ENCODE assay signal across 18 cellular contexts in the genomic region with DNA sequence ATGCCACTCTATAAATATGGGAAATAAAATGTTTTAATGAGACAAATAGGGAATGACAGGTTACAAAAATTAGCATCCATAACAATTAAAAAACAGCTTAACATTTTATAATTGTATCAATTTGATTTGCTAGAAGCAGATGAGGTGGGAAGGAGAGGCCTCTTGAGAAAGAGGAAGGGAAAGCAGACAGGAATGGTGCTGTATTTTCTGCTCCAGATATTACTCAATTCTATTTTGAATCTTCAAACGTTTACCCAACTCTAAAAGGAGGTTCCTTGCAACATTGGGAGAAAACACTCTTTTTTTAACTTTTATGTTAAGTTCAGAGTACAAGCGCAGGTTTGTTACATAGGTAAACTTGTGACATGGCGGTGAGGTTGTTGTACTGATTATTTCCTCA. TPM values are rescaled to one million over a fixed set of nuclear protein-coding genes. Genes with fewer than 3 reads are reported as not detected.
DNase-seq lines count a peak whose midpoint lies in the region; ATAC-seq and TF ChIP-seq lines count a peak whose summit lies in the region.
"Had no signal": no experiment of that assay in that cellular context is flagged by ENCODE, and none has a peak within 500 bp of the region (broad histone marks: within the 10 kb centered on the region; RNA-seq: fewer than 3 reads in every experiment).

No MANE protein-coding gene starts in this region.

- H3K9ac ChIP-seq in trophoblast cell (ENCODE audit: low read length): no peak overlapping the region

- H3K4me2 ChIP-seq in DOHH2 (ENCODE audit: low read length) (peak overlapping the region; percentile 83), trophoblast cell (ENCODE audit: low read length) (no peak overlapping the region)

- H3K4ac ChIP-seq in trophoblast cell (ENCODE audit: low read depth, low read length): no peak overlapping the region

- no peak overlapping the region for H2BK12ac ChIP-seq in trophoblast cell (ENCODE audit: low read length)

- H4K20me1 ChIP-seq in DOHH2 (ENCODE audit: control insufficient read depth, insufficient read depth, low read depth, low read length): no peaks in the 10 kb centered on the region

- peaks cover 6% of the 10 kb centered on the region for H3F3A ChIP-seq in DOHH2 (ENCODE audit: control insufficient read depth, insufficient read depth)

- no peak overlapping the region for H2AFZ ChIP-seq in trophoblast cell (ENCODE audit: insufficient read depth, low read length, poor library complexity)

- H3K9me3 ChIP-seq in DOHH2 (ENCODE audit: control insufficient read depth, insufficient read depth, low read length) (peaks cover 4% of the 10 kb centered on the region; the same call in 1 of the 2 replicates), upper lobe of right lung (no peaks in the 10 kb centered on the region), trophoblast cell (ENCODE audit: insufficient read depth, low read depth, low read length) (no peaks in the 10 kb centered on the region)

- peaks cover 3% of the 10 kb centered on the region for H3K79me1 ChIP-seq in trophoblast cell (ENCODE audit: low read length)

- no peak overlapping the region for H3K14ac ChIP-seq in trophoblast cell (ENCODE audit: low read length)

- H3K4me3 ChIP-seq in DOHH2 (ENCODE audit: low read length): peak overlapping the region; percentile 56
- H3K4me3 ChIP-seq in NB4 (ENCODE audit: low read depth, low read length): no peak overlapping the region
- no peak overlapping the region for H3K4me3 ChIP-seq in upper lobe of right lung
- no peak overlapping the region for H3K4me3 ChIP-seq in trophoblast cell (ENCODE audit: low read depth, low read length)
- H3K4me3 ChIP-seq: K562 had no signal

- no peak overlapping the region for H2BK120ac ChIP-seq in trophoblast cell (ENCODE audit: insufficient read depth, low read length, poor library complexity)

- intact Hi-C loops in upper lobe of right lung (cut with DNase I): no loop called here

- TF ChIP-seq CTCF in DOHH2 (IDR thresholded peaks at IDR 0.05; ENCODE audit: low read depth, low read length, poor library complexity, severe bottlenecking): no peak
- no peak for TF ChIP-seq CTCF in NB4 (IDR thresholded peaks at IDR 0.05; ENCODE audit: low read depth, low read length)
- no peak for TF ChIP-seq CTCF in upper lobe of right lung (IDR thresholded peaks at IDR 0.05)

- H2AK5ac ChIP-seq in trophoblast cell (ENCODE audit: low read length): no peak overlapping the region

- H3K23ac ChIP-seq in trophoblast cell (ENCODE audit: low read length): no peak overlapping the region

- TF ChIP-seq POLR2A in NB4 (IDR thresholded peaks at IDR 0.05; ENCODE audit: extremely low read depth, insufficient read length): no peak

- peaks cover 40% of the 10 kb centered on the region for H3K4me1 ChIP-seq in DOHH2 (ENCODE audit: control insufficient read depth, low read length)
- H3K4me1 ChIP-seq in upper lobe of right lung: no peaks in the 10 kb centered on the region
- peaks cover 5 to 9% of the 10 kb centered on the region in 2 experiments for H3K4me1 ChIP-seq in trophoblast cell (ENCODE audit: control insufficient read depth in 1 of 2, insufficient read depth in 2 of 2, low read length in 2 of 2)

- ATAC-seq in upper lobe of right lung (peak; percentile 33), GM21526 (IDR thresholded peaks at IDR 0.05; ENCODE audit: low FRiP score, unreplicated experiment) (no peak)
- ATAC-seq in activated CD4-positive, CD25-positive, alpha-beta regulatory T cell treated with anti-CD3 and anti-CD28 coated beads, Interleukin-2, amount 50 U/mL, for 24 hours: no peak
- ATAC-seq: K562, SK-N-SH treated with all-trans-retinoic acid at 6 μM for 48 hours had no signal

- H3K18ac ChIP-seq in trophoblast cell (ENCODE audit: low read length): no peak overlapping the region

- no peak overlapping the region for H4K91ac ChIP-seq in trophoblast cell (ENCODE audit: low read depth, low read length)

- no CpG with 5 or more reads among the region's 3 CpGs for WGBS in trophoblast cell (ENCODE audit: extremely low coverage, insufficient coverage, insufficient read length)

- H4K12ac ChIP-seq in trophoblast cell (ENCODE audit: low read depth, low read length): no peak overlapping the region

- H3K27me3 ChIP-seq in DOHH2 (ENCODE audit: control insufficient read depth, low read length) (no peaks in the 10 kb centered on the region), upper lobe of right lung (no peaks in the 10 kb centered on the region), trophoblast cell (ENCODE audit: insufficient read depth, low read length) (no peaks in the 10 kb centered on the region)

- no peak overlapping the region for H2BK5ac ChIP-seq in trophoblast cell (ENCODE audit: low read depth, low read length, poor library complexity)

- no peaks in the 10 kb centered on the region for H3K9me2 ChIP-seq in DOHH2 (replicated peaks; ENCODE audit: control insufficient read depth, low read length)

- H3K36me3 ChIP-seq in DOHH2 (ENCODE audit: control insufficient read depth, low read length) (no peaks in the 10 kb centered on the region), upper lobe of right lung (no peaks in the 10 kb centered on the region), trophoblast cell (ENCODE audit: control insufficient read depth in 1 of 2, insufficient read depth in 2 of 2, low read length in 2 of 2) (no peaks in the 10 kb centered on the region)

- H4K8ac ChIP-seq in trophoblast cell (ENCODE audit: low read depth, low read length): no peak overlapping the region

- H3K79me2 ChIP-seq in DOHH2 (ENCODE audit: control insufficient read depth, low read length) (no peaks in the 10 kb centered on the region), trophoblast cell (ENCODE audit: control insufficient read depth, insufficient read depth, low read length, poor library complexity) (no peaks in the 10 kb centered on the region)

- H3K27ac ChIP-seq in DOHH2 (ENCODE audit: low read depth, low read length) (peak overlapping the region; percentile 81), upper lobe of right lung (no peak overlapping the region), trophoblast cell (ENCODE audit: low read depth, low read length) (no peak overlapping the region)

- DNase-seq in NB4 (ENCODE audit: low read depth) (peak; percentile 30), SKM-1 (lab: John Stamatoyannopoulos, UW; ENCODE audit: unreplicated experiment) (peak; percentile 27), upper lobe of right lung (no peak), trophoblast cell (no peak)
- DNase-seq: C1 segment of cervical spinal cord, DMS79 treated with DMSO at 0.1 percent for 48 hours, NCI-H1417 treated with DMSO at 0.1 percent for 48 hours, NCI-H187 treated with DMSO at 0.1 percent for 48 hours, NCI-H2227 treated with DMSO at 0.1 percent for 48 hours, NCI-H524 treated with DMSO at 0.1 percent for 48 hours, SHP77 had no signal

RNA-seq across cellular contexts. Expression of a gene that starts 44.9 kb away (rescaled TPM):
- 9.9 TPM for total RNA-seq in upper lobe of right lung
- polyA plus RNA-seq in trophoblast cell (2013): 1.6 and 2.0 TPM in 2 replicates
- total RNA-seq: G401; T-helper 1 cell treated with Interleukin-12 subunit alpha and Interleukin-12 subunit beta and Interleukin-4 antibody, amounts not matched to agents 30 ng/mL and 1 ng/mL, for 36 hours had no signal
- polyA plus RNA-seq: K562 had no signal

Comparison
In these comparisons a context has a peak if more than half of its experiments do, and no peak if none do; other contexts are left out.
1. DNase-seq: peak in NB4 (single experiment) and SKM-1 (single experiment); none in upper lobe of right lung (single experiment) and trophoblast cell (0 of 2).